ENCODE assay signal across 2 cellular contexts in genomic region chr10:63698815-63699205, GRCh38.
TF ChIP-seq lines count a peak whose summit lies in the region.

No MANE protein-coding gene starts in this region.

TF ChIP-seq in IMR-90, 13 proteins besides CTCF, POLR2A, EP300 and RAD21:
- TF ChIP-seq MAZ (IDR thresholded peaks at IDR 0.05; ENCODE audit: borderline replicate concordance, low read depth, low read length): no peak
- TF ChIP-seq, protein P1, sequence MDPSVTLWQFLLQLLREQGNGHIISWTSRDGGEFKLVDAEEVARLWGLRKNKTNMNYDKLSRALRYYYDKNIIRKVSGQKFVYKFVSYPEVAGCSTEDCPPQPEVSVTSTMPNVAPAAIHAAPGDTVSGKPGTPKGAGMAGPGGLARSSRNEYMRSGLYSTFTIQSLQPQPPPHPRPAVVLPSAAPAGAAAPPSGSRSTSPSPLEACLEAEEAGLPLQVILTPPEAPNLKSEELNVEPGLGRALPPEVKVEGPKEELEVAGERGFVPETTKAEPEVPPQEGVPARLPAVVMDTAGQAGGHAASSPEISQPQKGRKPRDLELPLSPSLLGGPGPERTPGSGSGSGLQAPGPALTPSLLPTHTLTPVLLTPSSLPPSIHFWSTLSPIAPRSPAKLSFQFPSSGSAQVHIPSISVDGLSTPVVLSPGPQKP (IDR thresholded peaks at IDR 0.05; ENCODE audit: borderline replicate concordance, low read depth, low read length): no peak

TF ChIP-seq in K562, 482 proteins besides CTCF, POLR2A, EP300 and RAD21:
- TF ChIP-seq NUFIP1 (IDR thresholded peaks at IDR 0.05; ENCODE audit: partially characterized antibody) (no peak), SMC3 (conservative IDR thresholded peaks at IDR 0.05; ENCODE audit: insufficient read depth, low read depth, low read length) (no peak), EWSR1 (IDR thresholded peaks at IDR 0.05; ENCODE audit: borderline replicate concordance, low read depth, partially characterized antibody) (no peak), COPS2 (conservative IDR thresholded peaks at IDR 0.05) (no peak), ZFP30 (CRISPR knock-in tag; IDR thresholded peaks at IDR 0.05; ENCODE audit: borderline replicate concordance) (no peak), NR4A1 (CRISPR knock-in tag; IDR thresholded peaks at IDR 0.05) (no peak), NR4A1 (tag; IDR thresholded peaks at IDR 0.05) (no peak)
